In the genomic region with DNA sequence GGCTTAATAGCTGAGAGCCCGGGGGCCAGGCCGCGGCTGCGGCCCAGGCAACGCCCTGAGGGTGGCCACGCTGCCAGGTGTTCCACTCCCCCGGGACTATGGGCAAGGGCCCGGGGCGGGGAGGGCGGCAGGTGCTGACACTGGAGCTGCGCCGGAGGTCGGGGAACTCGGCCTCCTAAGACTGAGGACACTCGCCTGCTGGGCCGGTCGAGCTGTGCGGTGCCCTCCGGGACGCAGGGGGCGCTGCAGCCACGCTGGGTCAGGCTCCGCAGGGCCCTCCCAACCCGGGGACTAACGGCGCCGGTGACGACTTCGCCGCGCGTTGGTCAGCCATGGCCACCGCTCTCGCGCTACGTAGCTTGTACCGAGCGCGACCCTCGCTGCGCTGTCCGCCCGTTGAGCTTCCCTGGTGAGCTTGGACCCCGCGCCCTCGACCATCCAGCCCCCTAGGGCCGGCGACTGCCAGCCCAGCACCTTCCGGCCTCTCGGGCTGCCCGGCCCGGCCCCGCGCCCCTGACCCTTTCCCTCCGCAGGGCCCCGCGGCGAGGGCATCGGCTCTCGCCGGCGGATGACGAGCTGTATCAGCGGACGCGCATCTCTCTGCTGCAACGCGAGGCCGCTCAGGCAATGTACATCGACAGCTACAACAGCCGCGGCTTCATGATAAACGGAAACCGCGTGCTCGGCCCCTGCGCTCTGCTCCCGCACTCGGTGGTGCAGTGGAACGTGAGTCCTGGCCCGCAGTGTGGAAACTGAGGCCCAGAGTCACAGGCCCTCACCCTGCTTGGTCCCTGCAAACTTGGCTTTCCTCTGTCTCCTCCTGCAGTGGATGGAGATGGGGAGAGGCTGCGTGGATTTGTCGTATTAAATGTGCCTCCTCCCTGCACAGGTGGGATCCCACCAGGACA, we compare ENCODE assay signal across 8 cellular contexts. TPM values are rescaled to one million over a fixed set of nuclear protein-coding genes. Genes with fewer than 3 reads are reported as not detected.
A peak's percentile ranks its signal among the peaks of the same experiment; 100 is the strongest.
DNase-seq lines count a peak whose midpoint lies in the region; ATAC-seq and TF ChIP-seq lines count a peak whose summit lies in the region.

NDUFAF3 (plus strand) TSS at position 309 of the 908 bp plus-strand sequence; CDS start at position 333, 24 bp downstream.

- POLR2A ChIA-PET in PC-3 (lab: Charles Lee; ENCODE audit: unreplicated experiment) = interaction anchor here (0.5 to 3.8 kb wide), 5 partner anchors 14 to 1680 kb away, joined by 3 to 51 read pairs (median 4); partner anchors contain the start of gene WDR6

- intact Hi-C loops in PC-3 (cut with micrococcal nuclease) = loop anchor here (1.0 to 5.0 kb wide), 2 partner anchors 15 to 70 kb away; partner anchors contain the start of genes QRICH1 and WDR6

- peaks cover 65% of the 10 kb centered on the region for H3K4me1 Mint-ChIP-seq in activated T-cell treated with anti-CD3 and anti-CD28 coated beads, Interleukin-2, amount 50 U/mL, for 24 hours (ENCODE audit: low read depth)

- peak within 1 kb of the TSS; percentile 94 for H3K4me3 ChIP-seq in PC-3 (ENCODE audit: low read length)

- TSS peak; percentile 27 for BruUV-seq in PC-3 (replicated peaks; lab: Mats Ljungman, UMichigan)

- no peaks in the 10 kb centered on the region for H4K20me1 ChIP-seq in PC-3 (ENCODE audit: low read length)

- peaks cover 71% of the 10 kb centered on the region for H3K79me2 ChIP-seq in PC-3 (ENCODE audit: low read length)

- no peaks in the 10 kb centered on the region for H3K27me3 Mint-ChIP-seq in activated T-cell treated with anti-CD3 and anti-CD28 coated beads, Interleukin-2, amount 50 U/mL, for 24 hours

- DNase-seq in DMS53 treated with DMSO at 0.1 percent for 48 hours (lab: John Stamatoyannopoulos, UW; ENCODE audit: unreplicated experiment) (peak; percentile 44), HuH-7.5 (ENCODE audit: low spot score) (peak; percentile 92), PC-3 (peak; percentile 95), myocyte (ENCODE audit: low read depth) (peak; percentile 98)
- peak; percentile 97 for DNase-seq in activated T-cell treated with anti-CD3 and anti-CD28 coated beads, Interleukin-2, amount 50 U/mL, for 24 hours
- peak; percentile 86 to 88 for DNase-seq in stimulated activated CD8-positive, alpha-beta memory T cell treated with anti-CD3 and anti-CD28 coated beads, Interleukin-7, amount 100 ng/mL, for 48 hours (ENCODE audit: extremely low read depth in 1 of 2, low read depth in 1 of 2)

- H3K9ac ChIP-seq in PC-3 (ENCODE audit: low read length) = peak within 1 kb of the TSS; percentile 96

- ATAC-seq in GM21528 (IDR thresholded peaks at IDR 0.05; ENCODE audit: low FRiP score, unreplicated experiment) (peak; percentile 61), PC-3 (peak; percentile 53), esophagus mucosa (peak; percentile 82)

- H2AFZ ChIP-seq in PC-3 (ENCODE audit: low read length) = peak within 1 kb of the TSS; percentile 85

- H3K9me2 ChIP-seq in PC-3 (replicated peaks; ENCODE audit: low read length) = no peaks in the 10 kb centered on the region

- peak within 1 kb of the TSS; percentile 99 for H3K4me2 ChIP-seq in PC-3 (ENCODE audit: low read length)

- H3K9me3 Mint-ChIP-seq in activated T-cell treated with anti-CD3 and anti-CD28 coated beads, Interleukin-2, amount 50 U/mL, for 24 hours = no peaks in the 10 kb centered on the region

- peak; percentile 86 for TF ChIP-seq CTCF in PC-3 (conservative IDR thresholded peaks at IDR 0.05; ENCODE audit: low read depth, low read length)

- H3K4me3 Mint-ChIP-seq in activated T-cell treated with anti-CD3 and anti-CD28 coated beads, Interleukin-2, amount 50 U/mL, for 24 hours = peak within 1 kb of the TSS; percentile 90

- H3K36me3 ChIP-seq in PC-3 (ENCODE audit: low read depth, low read length) = peaks cover 33% of the 10 kb centered on the region

- CTCF ChIA-PET in PC-3 (lab: Charles Lee) = interaction anchor here (0.6 to 1.8 kb wide), 6 partner anchors 10 to 275 kb away, joined by 3 to 9 read pairs (median 4); partner anchors contain the start of genes QRICH1 and WDR6

- no peaks in the 10 kb centered on the region for H3K9me3 ChIP-seq in PC-3 (ENCODE audit: low read length)

- H3K27me3 ChIP-seq in PC-3 (ENCODE audit: low read length) = no peaks in the 10 kb centered on the region

- no peaks in the 10 kb centered on the region for H3F3A ChIP-seq in PC-3 (ENCODE audit: low read length, unreplicated experiment)

- peaks cover 35% of the 10 kb centered on the region; the same call in 1 of the 2 replicates for H3K4me1 ChIP-seq in PC-3 (ENCODE audit: insufficient read depth, low read length)

- peak within 1 kb of the TSS; percentile 96 for H3K27ac Mint-ChIP-seq in activated T-cell treated with anti-CD3 and anti-CD28 coated beads, Interleukin-2, amount 50 U/mL, for 24 hours

- H3K27ac ChIP-seq in PC-3 (ENCODE audit: low read length) = peak within 1 kb of the TSS; percentile 95

- H3K36me3 Mint-ChIP-seq in activated T-cell treated with anti-CD3 and anti-CD28 coated beads, Interleukin-2, amount 50 U/mL, for 24 hours (ENCODE audit: low read depth) = peaks cover 75% of the 10 kb centered on the region

RNA-seq across cellular contexts. Expression of gene NDUFAF3, which starts in this region (rescaled TPM):
- total RNA-seq in PC-3 (2014; rRNA removed) = 191 and 211 TPM in 2 replicates
- 44.0 TPM for total RNA-seq in esophagus mucosa
- 136 and 185 TPM in 2 replicates for total RNA-seq in myocyte
- polyA plus RNA-seq in myocyte (2012) = 135 TPM

Comparison
In these comparisons a context has a peak if more than half of its experiments do, and no peak if none do; other contexts are left out.
1. Peak in every context shown above with its lines: DNase-seq, ATAC-seq, H3K4me3 ChIP-seq and H3K27ac ChIP-seq.
2. DNase-seq: peak in every context shown above with its lines; median percentile 98 in myocyte; 97 in activated T-cell treated with anti-CD3 and anti-CD28 coated beads, Interleukin-2, amount 50 U/mL, for 24 hours; 95 in PC-3; 92 in HuH-7.5; 87 in stimulated activated CD8-positive, alpha-beta memory T cell treated with anti-CD3 and anti-CD28 coated beads, Interleukin-7, amount 100 ng/mL, for 48 hours; 44 in DMS53 treated with DMSO at 0.1 percent for 48 hours.